8 cellular contexts compared by ENCODE assay signal in genomic region chr6:107820571-107821261, GRCh38. TPM values are rescaled to one million over a fixed set of nuclear protein-coding genes. Genes with fewer than 3 reads are reported as not detected.
DNase-seq lines count a peak whose midpoint lies in the region; ATAC-seq lines count a peak whose summit lies in the region.

No MANE protein-coding gene starts in this region.

- ATAC-seq in HG03571 (IDR thresholded peaks at IDR 0.05; ENCODE audit: unreplicated experiment) (no peak), HG03457 (IDR thresholded peaks at IDR 0.05; ENCODE audit: unreplicated experiment) (no peak)

- DNase-seq in Daoy (ENCODE audit: low read depth) (peak; percentile 19), NCI-H345 treated with DMSO at 0.1 percent for 48 hours (lab: John Stamatoyannopoulos, UW; ENCODE audit: unreplicated experiment) (peak; percentile 74), inferior parietal cortex (ENCODE audit: extremely low spot score) (peak; percentile 45), COLO829 (ENCODE audit: low spot score) (no peak)
- DNase-seq in activated naive CD4-positive, alpha-beta T cell treated with anti-CD3 and anti-CD28 coated beads, Interleukin-2, amount 50 U/mL, for 16 hours = peak; percentile 51
- peak; percentile 43 to 53 for DNase-seq in stimulated activated CD4-positive, alpha-beta T cell treated with anti-CD3 and anti-CD28 coated beads, Interleukin-2, amount 100 ng/mL, for 24 hours

RNA-seq across cellular contexts. Expression of gene SCML4, which starts 3.4 kb away (rescaled TPM):
- not detected in 2 replicates for total RNA-seq in Daoy (2014; rRNA removed; shearing (Covaris generic))
